In the genomic region with DNA sequence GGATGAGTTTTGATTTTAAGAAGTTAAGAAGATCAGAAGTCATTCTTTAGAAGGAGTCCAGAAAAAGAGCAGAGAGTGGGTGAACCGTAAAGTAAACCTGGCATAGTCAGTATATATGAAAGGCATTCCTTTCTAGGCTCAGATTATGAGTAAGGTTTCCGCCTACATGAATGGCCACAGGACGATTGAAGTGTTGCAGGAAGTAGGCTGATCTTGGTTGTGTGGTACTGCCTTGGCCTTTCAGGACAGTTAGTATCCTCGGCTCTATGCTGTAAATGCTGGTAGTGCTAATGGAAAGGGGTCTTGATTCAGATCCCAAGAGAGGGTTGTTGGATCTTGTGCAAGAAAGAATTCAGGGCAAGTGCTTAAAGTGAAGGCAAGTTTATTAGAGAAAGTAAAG, we compare ENCODE assay signal across 18 cellular contexts.
A peak's percentile ranks its signal among the peaks of the same experiment; 100 is the strongest.
DNase-seq lines count a peak whose midpoint lies in the region; ATAC-seq, FAIRE-seq and TF ChIP-seq lines count a peak whose summit lies in the region.
"Had no signal": no experiment of that assay in that cellular context is flagged by ENCODE, and none has a peak within 500 bp of the region (broad histone marks: within the 10 kb centered on the region; RNA-seq: fewer than 3 reads in every experiment).

No MANE protein-coding gene starts in this region.

- H3K4me2 ChIP-seq in PC-3 (ENCODE audit: low read length) (no peak overlapping the region), endothelial cell of umbilical vein (ENCODE audit: insufficient read depth, low read length) (no peak overlapping the region), smooth muscle cell (peak overlapping the region; percentile 56)
- H3K4me2 ChIP-seq: GM23338 had no signal

- intact Hi-C loops in heart right ventricle (cut with DNase I): loop anchor here in 1 of 10 donors (10.0 kb wide), 1 partner anchor 46 kb away; no protein-coding TSS in a partner anchor
- intact Hi-C loops in cardiac septum (cut with DNase I): loop anchor here (10.0 kb wide), 1 partner anchor 194 kb away; no protein-coding TSS in a partner anchor
- intact Hi-C loops in PC-3 (cut with micrococcal nuclease): no loop called here
- intact Hi-C loops in endothelial cell of umbilical vein (cut with micrococcal nuclease): no loop called here

- H3K9ac ChIP-seq in PC-3 (ENCODE audit: low read length) (no peak overlapping the region), endothelial cell of umbilical vein (replicated peaks; ENCODE audit: extremely low read depth, insufficient read depth, low read length) (no peak overlapping the region), smooth muscle cell (ENCODE audit: low read depth) (no peak overlapping the region)

- no peak overlapping the region for H2AFZ ChIP-seq in PC-3 (ENCODE audit: low read length)
- no peak overlapping the region for H2AFZ ChIP-seq in endothelial cell of umbilical vein (ENCODE audit: low read depth, low read length)
- H2AFZ ChIP-seq in smooth muscle cell (ENCODE audit: low read depth): no peak overlapping the region
- H2AFZ ChIP-seq: GM23338 had no signal

- H3K27me3 ChIP-seq in heart right ventricle: no peaks in the 10 kb centered on the region
- H3K27me3 ChIP-seq in PC-3 (ENCODE audit: low read length): no peaks in the 10 kb centered on the region
- H3K27me3 ChIP-seq in endothelial cell of umbilical vein (ENCODE audit: control insufficient read depth in 2 of 2, insufficient read depth in 2 of 2, low read length in 2 of 2): no peaks in the 10 kb centered on the region
- no peaks in the 10 kb centered on the region for H3K27me3 ChIP-seq in smooth muscle cell (ENCODE audit: low read depth)

- H3K4me3 ChIP-seq in heart right ventricle: no peak overlapping the region
- no peak overlapping the region for H3K4me3 ChIP-seq in PC-3 (ENCODE audit: low read length)
- no peak overlapping the region for H3K4me3 ChIP-seq in endothelial cell of umbilical vein (replicated peaks in 1 of 3; ENCODE audit: insufficient read depth in 1 of 3, low read depth in 1 of 3, low read length in 3 of 3)
- H3K4me3 ChIP-seq in smooth muscle cell: no peak overlapping the region
- H3K4me3 ChIP-seq: GM23338 had no signal

- H3K9me3 ChIP-seq in heart right ventricle (no peaks in the 10 kb centered on the region), PC-3 (ENCODE audit: low read length) (no peaks in the 10 kb centered on the region), endothelial cell of umbilical vein (replicated peaks; ENCODE audit: control insufficient read depth, insufficient read depth, low read length) (no peaks in the 10 kb centered on the region), smooth muscle cell (replicated peaks; ENCODE audit: low read depth) (no peaks in the 10 kb centered on the region)

- 71% methylated on average over 4 of the region's 4 CpGs for WGBS in heart right ventricle, 2 donors
- WGBS in smooth muscle cell (ENCODE audit: low lambda C conversion rate): 34% methylated on average over 4 of the region's 4 CpGs

- CTCF ChIA-PET in PC-3 (lab: Charles Lee): no interaction called here
- CTCF ChIA-PET in endothelial cell of umbilical vein (lab: Charles Lee): no interaction called here

- DNase-seq in heart right ventricle: no peak
- DNase-seq in cardiac septum (ENCODE audit: low spot score): no peak
- peak; percentile 38 for DNase-seq in PC-3
- no peak for DNase-seq in endothelial cell of umbilical vein (ENCODE audit: low read depth, low spot score)
- DNase-seq in smooth muscle cell (lab: John Stamatoyannopoulos, UW; ENCODE audit: unreplicated experiment): no peak
- no peak for DNase-seq in middle frontal gyrus (ENCODE audit: extremely low spot score, low spot score)
- DNase-seq: CD8-positive, alpha-beta T cell; KG1; NCI-H1092; NCI-H1694; NCI-H2107; NCI-H226; NCI-H526; NK-92 treated with Interleukin-12 subunit alpha and Interleukin-12 subunit beta, amount 100 ng/mL, for 24 hours; OCI-M1 had no signal

- POLR2A ChIA-PET in PC-3 (lab: Charles Lee; ENCODE audit: unreplicated experiment): no interaction called here
- POLR2A ChIA-PET in endothelial cell of umbilical vein (lab: Charles Lee): no interaction called here

- H4K20me1 ChIP-seq in PC-3 (ENCODE audit: low read length) (no peaks in the 10 kb centered on the region), endothelial cell of umbilical vein (replicated peaks; ENCODE audit: control insufficient read depth, extremely low read depth, insufficient read depth, low read length) (no peaks in the 10 kb centered on the region), smooth muscle cell (ENCODE audit: low read depth) (no peaks in the 10 kb centered on the region)

- no peaks in the 10 kb centered on the region for H3K79me2 ChIP-seq in PC-3 (ENCODE audit: low read length)
- H3K79me2 ChIP-seq in endothelial cell of umbilical vein (ENCODE audit: control insufficient read depth, insufficient read depth, low read length): no peaks in the 10 kb centered on the region
- H3K79me2 ChIP-seq in smooth muscle cell (ENCODE audit: low read depth): no peaks in the 10 kb centered on the region

- no peak for TF ChIP-seq CTCF in heart right ventricle (IDR thresholded peaks at IDR 0.05)
- TF ChIP-seq CTCF in PC-3 (conservative IDR thresholded peaks at IDR 0.05; ENCODE audit: low read depth, low read length): no peak
- TF ChIP-seq CTCF in endothelial cell of umbilical vein (IDR thresholded peaks at IDR 0.05; ENCODE audit: extremely low read depth in 1 of 2, insufficient read depth in 1 of 2, low read depth in 1 of 2, low read length in 2 of 2): no peak
- TF ChIP-seq CTCF in smooth muscle cell (IDR thresholded peaks at IDR 0.05; ENCODE audit: borderline replicate concordance, insufficient read depth, poor library complexity, severe bottlenecking): no peak

- dilution Hi-C loops in endothelial cell of umbilical vein (cut with MboI; ENCODE audit: extremely low pct_ligation_motif_present, low sequenced_read_pairs): no loop called here

- ATAC-seq in heart right ventricle (peak in 4 of 8 donors; percentile 23 to 52 (median 28)), PC-3 (no peak), HG03175 (IDR thresholded peaks at IDR 0.05; ENCODE audit: unreplicated experiment) (no peak)
- ATAC-seq: CD8-positive, alpha-beta T cell; GM23338 had no signal

- H3K9me2 ChIP-seq in PC-3 (replicated peaks; ENCODE audit: low read length): no peaks in the 10 kb centered on the region

- TF ChIP-seq POLR2A in endothelial cell of umbilical vein (IDR thresholded peaks at IDR 0.05; ENCODE audit: low read depth, low read length): no peak

- no TSS peak for BruUV-seq in PC-3 (replicated peaks; lab: Mats Ljungman, UMichigan)
- no TSS peak for BruUV-seq in endothelial cell of umbilical vein (replicated peaks; lab: Mats Ljungman, UMichigan)

- H3K27ac ChIP-seq in heart right ventricle (peak overlapping the region in 8 of 10 donors; percentile 25 to 83 (median 62)), PC-3 (ENCODE audit: low read length) (peak overlapping the region; percentile 20; the same call in 1 of the 2 replicates), endothelial cell of umbilical vein (ENCODE audit: insufficient read depth, low read depth, low read length) (no peak overlapping the region), smooth muscle cell (ENCODE audit: low read depth) (no peak overlapping the region)

- H3K4me1 ChIP-seq in heart right ventricle (peaks cover 0 to 35% (median 19%) of the 10 kb centered on the region in 9 donors), PC-3 (ENCODE audit: insufficient read depth, low read length) (peaks cover 25% of the 10 kb centered on the region; the same call in 1 of the 2 replicates), endothelial cell of umbilical vein (ENCODE audit: control insufficient read depth, extremely low read depth, insufficient read depth, low read length) (peaks cover 8% of the 10 kb centered on the region), smooth muscle cell (ENCODE audit: low read depth) (no peaks in the 10 kb centered on the region)

- H3F3A ChIP-seq in PC-3 (ENCODE audit: low read length, unreplicated experiment) (no peaks in the 10 kb centered on the region), smooth muscle cell (ENCODE audit: low read depth) (no peaks in the 10 kb centered on the region)

- H3K36me3 ChIP-seq in heart right ventricle: peaks cover 0 to 4% (median 0%) of the 10 kb centered on the region in 9 donors
- no peaks in the 10 kb centered on the region for H3K36me3 ChIP-seq in PC-3 (ENCODE audit: low read depth, low read length)
- H3K36me3 ChIP-seq in endothelial cell of umbilical vein (ENCODE audit: control insufficient read depth in 2 of 2, extremely low read depth in 1 of 2, insufficient read depth in 2 of 2, low read length in 2 of 2): no peaks in the 10 kb centered on the region
- H3K36me3 ChIP-seq in smooth muscle cell (ENCODE audit: low read depth): no peaks in the 10 kb centered on the region

- H3K9me1 ChIP-seq in endothelial cell of umbilical vein (replicated peaks; ENCODE audit: control insufficient read depth, extremely low read depth, insufficient read depth, low read length): no peaks in the 10 kb centered on the region

- FAIRE-seq in endothelial cell of umbilical vein (lab: Jason Lieb, UNC): peak; percentile 18
- FAIRE-seq: D721Med had no signal

TF ChIP-seq in endothelial cell of umbilical vein, 7 proteins besides CTCF, POLR2A, EP300 and RAD21:
- TF ChIP-seq MYC (IDR thresholded peaks at IDR 0.05; ENCODE audit: low read depth, low read length) (no peak), POLR2AphosphoS5 (IDR thresholded peaks at IDR 0.05; ENCODE audit: insufficient read depth, low read depth, low read length) (no peak), FOS (IDR thresholded peaks at IDR 0.05; ENCODE audit: borderline replicate concordance, insufficient read depth, low read length) (no peak), EZH2 (IDR thresholded peaks at IDR 0.05; ENCODE audit: borderline replicate concordance, low read depth, low read length, severe bottlenecking) (no peak), GATA2 (IDR thresholded peaks at IDR 0.05; ENCODE audit: insufficient read depth, insufficient read length, low read depth, low read length) (no peak), JUN (IDR thresholded peaks at IDR 0.05; ENCODE audit: borderline replicate concordance, insufficient read depth, insufficient read length, low read depth) (no peak)
- TF ChIP-seq, protein P1, sequence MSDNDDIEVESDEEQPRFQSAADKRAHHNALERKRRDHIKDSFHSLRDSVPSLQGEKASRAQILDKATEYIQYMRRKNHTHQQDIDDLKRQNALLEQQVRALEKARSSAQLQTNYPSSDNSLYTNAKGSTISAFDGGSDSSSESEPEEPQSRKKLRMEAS (IDR thresholded peaks at IDR 0.05; ENCODE audit: insufficient read depth, insufficient read length): no peak
TF ChIP-seq in endothelial cell of umbilical vein: peak in this region for 0.

Comparison
In these comparisons a context has a peak if more than half of its experiments do, and no peak if none do; other contexts are left out.
1. H3K27ac ChIP-seq: peak in heart right ventricle (8 of 10) and PC-3 (single experiment); none in endothelial cell of umbilical vein (single experiment) and smooth muscle cell (single experiment).